Comparison of ENCODE assay signal across 8 cellular contexts in genomic region chr17:41785091-41785875, GRCh38. TPM values are rescaled to one million over a fixed set of nuclear protein-coding genes. Genes with fewer than 3 reads are reported as not detected.
DNase-seq lines count a peak whose midpoint lies in the region; ATAC-seq and TF ChIP-seq lines count a peak whose summit lies in the region.

No MANE protein-coding gene starts in this region.

- no peak for TF ChIP-seq CTCF in Panc1 (IDR thresholded peaks at IDR 0.05)

- H3K27me3 ChIP-seq in CD8-positive, alpha-beta memory T cell (ENCODE audit: insufficient read depth, low read length, poor library complexity, severe bottlenecking) = peaks cover 15% of the 10 kb centered on the region
- H3K27me3 ChIP-seq in Panc1 (ENCODE audit: control insufficient read depth, insufficient read depth, low read length) (no peaks in the 10 kb centered on the region), neuronal stem cell (ENCODE audit: control insufficient read depth in 3 of 3, insufficient read depth in 3 of 3, low read depth in 1 of 3, low read length in 3 of 3) (no peaks in the 10 kb centered on the region)

- H3K4me3 Mint-ChIP-seq in CD8-positive, alpha-beta memory T cell = peak overlapping the region; percentile 27 to 67 (median 59)

- peak overlapping the region; percentile 86 for H3K4ac ChIP-seq in neuronal stem cell (ENCODE audit: low read length)

- peaks cover 2% of the 10 kb centered on the region for H3K79me1 ChIP-seq in neuronal stem cell (ENCODE audit: low read depth, low read length)

- no peak for DNase-seq in CD8-positive, alpha-beta memory T cell
- DNase-seq in Panc1 (ENCODE audit: low read depth, low spot score) (no peak), neuronal stem cell (ENCODE audit: low spot score) (peak; percentile 90), anterior cingulate cortex (lab: John Stamatoyannopoulos, UW) (no peak), DMS114 treated with DMSO at 0.1 percent for 48 hours (lab: John Stamatoyannopoulos, UW; ENCODE audit: unreplicated experiment) (no peak)

- H3K4me1 Mint-ChIP-seq in CD8-positive, alpha-beta memory T cell = peaks cover 9 to 34% (median 14%) of the 10 kb centered on the region in 3 donors

- H3K4me3 ChIP-seq in CD8-positive, alpha-beta memory T cell (ENCODE audit: low read length) = peak overlapping the region; percentile 39
- H3K4me3 ChIP-seq in Panc1 (ENCODE audit: low read depth in 2 of 2, low read length in 2 of 2) (peak overlapping the region; percentile 70 to 81), neuronal stem cell (ENCODE audit: low read length in 2 of 2) (peak overlapping the region; percentile 66 to 91)

- POLR2A ChIA-PET in CD8-positive, alpha-beta memory T cell (lab: Charles Lee) = no interaction called here
- POLR2A ChIA-PET in Panc1 (lab: Charles Lee) = interaction anchor here (1.0 kb wide), 1 partner anchor 51 kb away, joined by 3 read pairs; the partner anchor contains the start of gene HAP1

- no peaks in the 10 kb centered on the region for H3K36me3 Mint-ChIP-seq in CD8-positive, alpha-beta memory T cell

- ATAC-seq in Panc1 = no peak
- ATAC-seq in esophagus mucosa = peak; percentile 25
- ATAC-seq in GM18907 (IDR thresholded peaks at IDR 0.05; ENCODE audit: unreplicated experiment) = no peak
- ATAC-seq in HG03139 (IDR thresholded peaks at IDR 0.05; ENCODE audit: unreplicated experiment) = no peak

- in situ Hi-C loops in Panc1 (cut with HindIII; ENCODE audit: low pct_unique_long_range_greater_than_20kb, low sequenced_read_pairs) = no loop called here

- peak overlapping the region; percentile 92 for H3K9ac ChIP-seq in neuronal stem cell (ENCODE audit: low read depth, low read length, poor library complexity)

- H3K9me3 ChIP-seq in CD8-positive, alpha-beta memory T cell (ENCODE audit: low read length) = no peaks in the 10 kb centered on the region
- H3K9me3 ChIP-seq in Panc1 (ENCODE audit: control insufficient read depth, insufficient read depth, low read depth, low read length) (no peaks in the 10 kb centered on the region), neuronal stem cell (replicated peaks in 1 of 2; ENCODE audit: control insufficient read depth in 2 of 2, insufficient read depth in 1 of 2, low read depth in 1 of 2, low read length in 2 of 2) (peaks cover 0 to 1% of the 10 kb centered on the region in 2 donors)

- peaks cover 22 to 43% of the 10 kb centered on the region in 2 donors for H3K27me3 Mint-ChIP-seq in CD8-positive, alpha-beta memory T cell

- H3K27ac ChIP-seq in CD8-positive, alpha-beta memory T cell (ENCODE audit: low read depth, low read length) = peak overlapping the region; percentile 51
- peak overlapping the region; percentile 85 for H3K27ac ChIP-seq in Panc1 (ENCODE audit: low read length)
- H3K27ac ChIP-seq in neuronal stem cell (replicated peaks; ENCODE audit: low read length) = peak overlapping the region; percentile 94

- no CpG with 5 or more reads among the region's 14 CpGs for WGBS in neuronal stem cell (ENCODE audit: extremely low coverage in 2 of 2, insufficient read length in 2 of 2, insufficient replicate concordance in 1 of 2), 2 donors

- peak overlapping the region; percentile 83 for H2AFZ ChIP-seq in neuronal stem cell (ENCODE audit: low read length)

- H4K91ac ChIP-seq in neuronal stem cell (ENCODE audit: low read depth, low read length, poor library complexity) = no peak overlapping the region

- H2BK5ac ChIP-seq in neuronal stem cell (ENCODE audit: low read length) = peak overlapping the region; percentile 72

- no peak overlapping the region for H3K14ac ChIP-seq in neuronal stem cell (ENCODE audit: low read length)

- peak overlapping the region; percentile 96 for H2AK5ac ChIP-seq in neuronal stem cell (ENCODE audit: low read depth, low read length)

- no peak overlapping the region for H3K27ac Mint-ChIP-seq in CD8-positive, alpha-beta memory T cell

- peak overlapping the region; percentile 93 for H3K4me2 ChIP-seq in neuronal stem cell (ENCODE audit: insufficient read depth, low read length, poor library complexity, severe bottlenecking)

- peak overlapping the region; percentile 95 for H3K23ac ChIP-seq in neuronal stem cell (ENCODE audit: low read depth, low read length, poor library complexity)

- peaks cover 0 to 2% (median 0%) of the 10 kb centered on the region in 5 donors for H3K9me3 Mint-ChIP-seq in CD8-positive, alpha-beta memory T cell

- CTCF ChIA-PET in CD8-positive, alpha-beta memory T cell (lab: Charles Lee) = interaction anchor here (0.7 to 1.6 kb wide), 4 partner anchors 11 to 181 kb away, joined by 3 to 4 read pairs (median 4); no protein-coding TSS in a partner anchor
- CTCF ChIA-PET in Panc1 (lab: Charles Lee) = interaction anchor here (0.6 to 2.1 kb wide), 5 partner anchors 8 to 1087 kb away, joined by 3 to 26 read pairs (median 4); no protein-coding TSS in a partner anchor

- intact Hi-C loops in Panc1 (cut with micrococcal nuclease; ENCODE audit: unreplicated experiment) = no loop called here

- no TSS peak for BruUV-seq in Panc1 (replicated peaks; lab: Mats Ljungman, UMichigan)

- no peak overlapping the region for H4K8ac ChIP-seq in neuronal stem cell (ENCODE audit: low read depth, low read length)

- no peaks in the 10 kb centered on the region for H3K36me3 ChIP-seq in CD8-positive, alpha-beta memory T cell (ENCODE audit: insufficient read depth, low read length)
- no peaks in the 10 kb centered on the region for H3K36me3 ChIP-seq in Panc1 (ENCODE audit: control insufficient read depth, insufficient read depth, low read length)
- no peaks in the 10 kb centered on the region for H3K36me3 ChIP-seq in neuronal stem cell (replicated peaks in 1 of 2; ENCODE audit: control insufficient read depth in 2 of 2, insufficient read depth in 2 of 2, low read length in 2 of 2)

- H2BK120ac ChIP-seq in neuronal stem cell (ENCODE audit: low read depth, low read length) = peak overlapping the region; percentile 69

- H3K18ac ChIP-seq in neuronal stem cell (ENCODE audit: low read length) = peak overlapping the region; percentile 96

- no peak overlapping the region for H2BK12ac ChIP-seq in neuronal stem cell (ENCODE audit: low read length)

- peak overlapping the region; percentile 93 for H2BK15ac ChIP-seq in neuronal stem cell (ENCODE audit: low read length)

- peaks cover 16% of the 10 kb centered on the region for H3K4me1 ChIP-seq in CD8-positive, alpha-beta memory T cell (ENCODE audit: insufficient read depth, low read length)
- peaks cover 41% of the 10 kb centered on the region for H3K4me1 ChIP-seq in Panc1 (ENCODE audit: control insufficient read depth, insufficient read depth, low read length)
- H3K4me1 ChIP-seq in neuronal stem cell (ENCODE audit: control insufficient read depth in 2 of 2, insufficient read depth in 1 of 2, low read depth in 1 of 2, low read length in 2 of 2) = peaks cover 9 to 21% of the 10 kb centered on the region in 2 donors

RNA-seq across cellular contexts. Expression of gene JUP, which starts 1.2 kb away (rescaled TPM):
- total RNA-seq in CD8-positive, alpha-beta memory T cell = under 1 TPM; 0.33 to 0.35 TPM
- not detected for polyA plus RNA-seq in CD8-positive, alpha-beta memory T cell
- 352 TPM for total RNA-seq in Panc1 (2021; ENCODE audit: unreplicated experiment)
- 528 TPM for polyA plus RNA-seq in Panc1 (2012; ENCODE audit: insufficient read length)
- 1,050 TPM for total RNA-seq in esophagus mucosa
- 55.6 TPM for polyA plus RNA-seq in neuronal stem cell (2013, experiment 1 of 2)
- polyA plus RNA-seq in neuronal stem cell (2013, experiment 2 of 2) = 57.2 TPM

RNA-seq across cellular contexts. Expression of gene P3H4, which starts 26.5 kb away (rescaled TPM):
- 1 to 10 TPM; 2.6 to 3.7 TPM for total RNA-seq in CD8-positive, alpha-beta memory T cell
- polyA plus RNA-seq in CD8-positive, alpha-beta memory T cell = 5.4 TPM
- total RNA-seq in Panc1 (2021; ENCODE audit: unreplicated experiment) (58.9 TPM), esophagus mucosa (1.9 TPM)
- polyA plus RNA-seq in Panc1 (2012; ENCODE audit: insufficient read length) = 110 TPM
- polyA plus RNA-seq in neuronal stem cell (2013, experiment 1 of 2) = 36.9 TPM
- 37.5 TPM for polyA plus RNA-seq in neuronal stem cell (2013, experiment 2 of 2)

RNA-seq across cellular contexts. Expression of gene FKBP10, which starts 27.5 kb away (rescaled TPM):
- 1 to 10 TPM; 1.4 to 1.5 TPM for total RNA-seq in CD8-positive, alpha-beta memory T cell
- not detected for polyA plus RNA-seq in CD8-positive, alpha-beta memory T cell
- 190 TPM for total RNA-seq in Panc1 (2021; ENCODE audit: unreplicated experiment)
- 299 TPM for polyA plus RNA-seq in Panc1 (2012; ENCODE audit: insufficient read length)
- 3.1 TPM for total RNA-seq in esophagus mucosa
- 166 TPM for polyA plus RNA-seq in neuronal stem cell (2013, experiment 1 of 2)
- polyA plus RNA-seq in neuronal stem cell (2013, experiment 2 of 2) = 162 TPM

RNA-seq across cellular contexts. Expression of gene NT5C3B, which starts 50.7 kb away (rescaled TPM):
- 10 to 100 TPM; 48.5 to 50.2 TPM for total RNA-seq in CD8-positive, alpha-beta memory T cell
- 45.0 TPM for polyA plus RNA-seq in CD8-positive, alpha-beta memory T cell
- total RNA-seq in Panc1 (2021; ENCODE audit: unreplicated experiment) (118 TPM), esophagus mucosa (22.8 TPM)
- polyA plus RNA-seq in Panc1 (2012; ENCODE audit: insufficient read length) = 135 TPM
- polyA plus RNA-seq in neuronal stem cell (2013, experiment 1 of 2) = 111 TPM
- 110 TPM for polyA plus RNA-seq in neuronal stem cell (2013, experiment 2 of 2)

RNA-seq across cellular contexts. Expression of gene HAP1, which starts 50.8 kb away (rescaled TPM):
- total RNA-seq in CD8-positive, alpha-beta memory T cell = under 1 TPM; 0.13 to 0.18 TPM
- not detected for polyA plus RNA-seq in CD8-positive, alpha-beta memory T cell
- total RNA-seq in Panc1 (2021; ENCODE audit: unreplicated experiment) (11.6 TPM), esophagus mucosa (1.4 TPM)
- polyA plus RNA-seq in Panc1 (2012; ENCODE audit: insufficient read length) = 16.4 TPM
- polyA plus RNA-seq in neuronal stem cell (2013, experiment 1 of 2) = 1.5 TPM
- polyA plus RNA-seq in neuronal stem cell (2013, experiment 2 of 2) = 1.5 TPM

Comparison
In these comparisons a context has a peak if more than half of its experiments do, and no peak if none do; other contexts are left out.
1. RNA of gene JUP, which starts 1.2 kb away (total RNA-seq): 1,050 TPM in esophagus mucosa (single experiment) and 352 TPM in Panc1 (single experiment); 0.33 to 0.35 TPM in CD8-positive, alpha-beta memory T cell; every median in the first group is over 100 times any median in the second.
2. RNA of gene P3H4, which starts 26.5 kb away (total RNA-seq): 58.9 TPM in Panc1 (single experiment); 2.6 to 3.7 TPM in CD8-positive, alpha-beta memory T cell and 1.9 TPM in esophagus mucosa (single experiment); every median in the first group is over 10 times any median in the second.
3. RNA of gene FKBP10, which starts 27.5 kb away (total RNA-seq): 190 TPM in Panc1 (single experiment); 3.1 TPM in esophagus mucosa (single experiment) and 1.4 to 1.5 TPM in CD8-positive, alpha-beta memory T cell; every median in the first group is over 10 times any median in the second.
4. Peak in every context shown above with its lines, with median percentiles within 50 percentile points of each other: H3K27ac ChIP-seq and H3K4me3 ChIP-seq.